29 cellular contexts compared by ENCODE assay signal in the genomic region with DNA sequence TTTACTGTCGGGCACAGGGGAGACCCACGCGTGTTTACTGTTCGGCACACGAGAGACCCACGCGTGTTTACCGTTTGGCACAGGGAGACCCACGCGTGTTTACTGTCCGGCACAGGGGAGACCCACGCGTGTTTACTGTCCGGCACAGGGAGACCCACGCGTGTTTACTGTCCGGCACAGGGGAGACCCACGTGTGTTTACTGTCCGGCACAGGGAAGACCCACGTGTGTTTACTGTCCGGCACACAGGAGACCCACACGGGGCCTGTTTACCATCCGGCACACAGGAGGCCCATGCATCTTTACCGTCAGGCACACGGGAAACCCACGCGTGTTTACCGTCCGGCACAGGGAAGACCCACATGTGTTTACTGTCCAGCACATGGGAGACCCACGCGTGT.
DNase-seq lines count a peak whose midpoint lies in the region; ATAC-seq and TF ChIP-seq lines count a peak whose summit lies in the region.
"Had no signal": no experiment of that assay in that cellular context is flagged by ENCODE, and none has a peak within 500 bp of the region (broad histone marks: within the 10 kb centered on the region; RNA-seq: fewer than 3 reads in every experiment).

No MANE protein-coding gene starts in this region.

- H3K9me3 ChIP-seq in H9 (ENCODE audit: control insufficient read depth, low read depth, low read length): no peaks in the 10 kb centered on the region
- no peaks in the 10 kb centered on the region for H3K9me3 ChIP-seq in spleen
- H3K9me3 ChIP-seq: BLaER1 treated with 17β-estradiol and CSF1 and Interleukin-3, amounts not matched to agents 10 nM and 100 nM; mucosa of descending colon; tibial artery had no signal

- no peaks in the 10 kb centered on the region for H4K20me1 ChIP-seq in H9 (ENCODE audit: control insufficient read depth, insufficient read depth, insufficient read length)

- ATAC-seq in activated CD4-positive, CD25-positive, alpha-beta regulatory T cell treated with anti-CD3 and anti-CD28 coated beads, Interleukin-2, amount 50 U/mL, for 24 hours: no peak
- ATAC-seq: activated T-helper 17 cell treated with anti-CD3 and anti-CD28 coated beads, Interleukin-2, amount 50 U/mL, for 72 hours; effector memory CD8-positive, alpha-beta T cell; mucosa of descending colon; natural killer cell treated with Interleukin-12 subunit alpha and Interleukin-12 subunit beta and Interleukin-15 and Interleukin-18, amount 100 ng/mL, for 72 hours; SK-N-SH treated with all-trans-retinoic acid at 6 μM for 48 hours had no signal

- no peak overlapping the region for H3T11ph ChIP-seq in H9 (ENCODE audit: low read length)

- no peak overlapping the region for H4K5ac ChIP-seq in H9 (ENCODE audit: insufficient read length, low read depth, low read length)

- no peak overlapping the region for H2AK5ac ChIP-seq in H9 (ENCODE audit: insufficient read length, low read length)

- no peak overlapping the region for H3K23ac ChIP-seq in H9 (ENCODE audit: insufficient read length, low read depth, low read length)

- TF ChIP-seq CTCF in H9 (conservative IDR thresholded peaks at IDR 0.05) (no peak), spleen (IDR thresholded peaks at IDR 0.05 in 8 of 11, conservative IDR thresholded peaks at IDR 0.05 in 3 of 11) (no peak)

- H3K9me3 Mint-ChIP-seq in H9: no peaks in the 10 kb centered on the region; a peak in 1 of 5 replicates
- H3K9me3 Mint-ChIP-seq: activated naive CD8-positive, alpha-beta T cell treated with anti-CD3 and anti-CD28 coated beads for 36 hours; activated T-helper 17 cell treated with anti-CD3 and anti-CD28 coated beads, Interleukin-2, amount 50 U/mL, for 72 hours; effector memory CD8-positive, alpha-beta T cell; natural killer cell treated with Interleukin-12 subunit alpha and Interleukin-12 subunit beta and Interleukin-15 and Interleukin-18, amount 100 ng/mL, for 72 hours; T-helper 1 cell treated with Interleukin-12 subunit alpha and Interleukin-12 subunit beta and Interleukin-4 antibody, amounts not matched to agents 30 μg/mL and 1 μg/mL, for 36 hours had no signal

- H3K23me2 ChIP-seq in H9 (ENCODE audit: insufficient read length, low read depth, low read length, poor library complexity, severe bottlenecking): no peaks in the 10 kb centered on the region

- H3K27me3 ChIP-seq in H9 (ENCODE audit: insufficient read depth, low read length) (no peaks in the 10 kb centered on the region; the same call in 1 of the 2 replicates), spleen (replicated peaks in 1 of 7) (peaks cover 0 to 82% (median 19%) of the 10 kb centered on the region in 7 donors)

- peaks cover 4% of the 10 kb centered on the region in 2 experiments for H3K4me1 Mint-ChIP-seq in H9
- H3K4me1 Mint-ChIP-seq: activated naive CD8-positive, alpha-beta T cell treated with anti-CD3 and anti-CD28 coated beads for 36 hours; activated T-helper 17 cell treated with anti-CD3 and anti-CD28 coated beads, Interleukin-2, amount 50 U/mL, for 72 hours had no signal

- no peaks in the 10 kb centered on the region for H3K79me1 ChIP-seq in H9 (ENCODE audit: insufficient read depth, low read depth, low read length, poor library complexity, severe bottlenecking)

- no peaks in the 10 kb centered on the region for H3K79me2 ChIP-seq in H9 (ENCODE audit: insufficient read depth, low read length)

- H3K4me1 ChIP-seq in H9 (ENCODE audit: insufficient read depth, low read length): no peaks in the 10 kb centered on the region; the same call in 1 of the 2 replicates
- H3K4me1 ChIP-seq in spleen: peaks cover 0 to 7% (median 2%) of the 10 kb centered on the region in 6 donors

- no peak overlapping the region for H4K91ac ChIP-seq in H9 (ENCODE audit: insufficient read length, low read depth, low read length)

- H2BK12ac ChIP-seq in H9 (ENCODE audit: insufficient read length, low read depth, low read length): no peak overlapping the region

- H3K4me2 ChIP-seq in H9 (ENCODE audit: insufficient read depth, insufficient read length, low read length): no peak overlapping the region
- H3K4me2 ChIP-seq: PC-9, smooth muscle cell had no signal

- H3K36me3 ChIP-seq in spleen: no peaks in the 10 kb centered on the region
- H3K36me3 ChIP-seq: BLaER1 treated with 17β-estradiol and CSF1 and Interleukin-3, amounts not matched to agents 10 nM and 100 nM; tibial artery had no signal

- peak; percentile 8 for DNase-seq in activated CD4-positive, CD25-positive, alpha-beta regulatory T cell treated with anti-CD3 and anti-CD28 coated beads, Interleukin-2, amount 50 U/mL, for 72 hours
- DNase-seq in H9: peak; percentile 15
- DNase-seq in islet precursor cell: peak; percentile 27
- peak; percentile 41 for DNase-seq in spleen
- DNase-seq in activated naive CD4-positive, alpha-beta T cell treated with anti-CD3 and anti-CD28 coated beads, Interleukin-2, amount 50 U/mL, for 16 hours: no peak
- no peak for DNase-seq in H4 (ENCODE audit: low spot score)
- no peak for DNase-seq in stimulated activated CD4-positive, alpha-beta T cell treated with anti-CD3 and anti-CD28 coated beads, Interleukin-2, amount 100 ng/mL, for 48 hours
- DNase-seq: activated CD4-positive, alpha-beta T cell treated with anti-CD3 and anti-CD28 coated beads, Interleukin-2, amount 50 U/mL, for 4 hours; activated CD4-positive, CD25-positive, alpha-beta regulatory T cell; activated naive CD8-positive, alpha-beta T cell treated with anti-CD3 and anti-CD28 coated beads for 36 hours; cortex of kidney; DMS53; effector memory CD8-positive, alpha-beta T cell; mucosa of descending colon; MV-4-11; NCI-H146; NCI-H2107; NCI-H345; PC-9; stimulated activated CD4-positive, alpha-beta T cell treated with anti-CD3 and anti-CD28 coated beads, Interleukin-1b, Interleukin-23, amount 100 ng/mL, for 48 hours had no signal

- H3K27me3 Mint-ChIP-seq in H9 (ENCODE audit: low read depth): peaks cover 12% of the 10 kb centered on the region

- no peak overlapping the region for H3K4me3 ChIP-seq in spleen
- H3K4me3 ChIP-seq: BLaER1 treated with 17β-estradiol and CSF1 and Interleukin-3, amounts not matched to agents 10 nM and 100 nM; mucosa of descending colon; PC-9; smooth muscle cell; tibial artery had no signal

- intact Hi-C loops in spleen (cut with DNase I; ENCODE audit: low total_unique reads): no loop called here

- H3K14ac ChIP-seq in H9 (ENCODE audit: insufficient read depth, low read length): no peak overlapping the region

- no peak overlapping the region for H3K27ac ChIP-seq in H9 (ENCODE audit: insufficient read length, low read depth, low read length)
- no peak overlapping the region for H3K27ac ChIP-seq in spleen
- H3K27ac ChIP-seq: 22Rv1; BLaER1 treated with 17β-estradiol and CSF1 and Interleukin-3, amounts not matched to agents 10 nM and 100 nM; PC-9; tibial artery had no signal

- H4K8ac ChIP-seq in H9 (replicated peaks; ENCODE audit: insufficient read length, low read depth, low read length): no peak overlapping the region

- no peaks in the 10 kb centered on the region for H3K36me3 Mint-ChIP-seq in H9 (ENCODE audit: insufficient read depth in 1 of 3, low read depth in 3 of 3)
- H3K36me3 Mint-ChIP-seq: activated naive CD8-positive, alpha-beta T cell treated with anti-CD3 and anti-CD28 coated beads for 36 hours; natural killer cell treated with Interleukin-12 subunit alpha and Interleukin-12 subunit beta and Interleukin-15 and Interleukin-18, amount 100 ng/mL, for 72 hours had no signal

- no peak overlapping the region for H2BK5ac ChIP-seq in H9 (ENCODE audit: insufficient read length, low read length)

- no peak overlapping the region for H2BK15ac ChIP-seq in H9 (ENCODE audit: low read depth, low read length)

- no peak overlapping the region for H3K4me3 Mint-ChIP-seq in H9
- H3K4me3 Mint-ChIP-seq: activated naive CD8-positive, alpha-beta T cell treated with anti-CD3 and anti-CD28 coated beads for 36 hours; activated T-helper 17 cell treated with anti-CD3 and anti-CD28 coated beads, Interleukin-2, amount 50 U/mL, for 72 hours; effector memory CD8-positive, alpha-beta T cell; natural killer cell treated with Interleukin-12 subunit alpha and Interleukin-12 subunit beta and Interleukin-15 and Interleukin-18, amount 100 ng/mL, for 72 hours; T-helper 1 cell treated with Interleukin-12 subunit alpha and Interleukin-12 subunit beta and Interleukin-4 antibody, amounts not matched to agents 30 μg/mL and 1 μg/mL, for 36 hours had no signal

- H2AFZ ChIP-seq in H9 (ENCODE audit: low read length): no peak overlapping the region
- H2AFZ ChIP-seq: PC-9 had no signal

- no peak overlapping the region for H3K18ac ChIP-seq in H9 (ENCODE audit: insufficient read length, low read depth, low read length)

- H2BK20ac ChIP-seq in H9 (ENCODE audit: low read depth, low read length, poor library complexity, severe bottlenecking): no peak overlapping the region

- no peak overlapping the region for H3K4ac ChIP-seq in H9 (ENCODE audit: low read depth, low read length)

- H3K56ac ChIP-seq in H9 (ENCODE audit: insufficient read length, low read depth, low read length): no peak overlapping the region

- no peak overlapping the region for H3K9ac ChIP-seq in H9 (ENCODE audit: extremely low read depth, insufficient read length, low read length)
- H3K9ac ChIP-seq: BLaER1 treated with 17β-estradiol and CSF1 and Interleukin-3, amounts not matched to agents 10 nM and 100 nM had no signal

- H2BK120ac ChIP-seq in H9 (ENCODE audit: low read depth, low read length, poor library complexity, severe bottlenecking): no peak overlapping the region

- no peak for TF ChIP-seq POLR2A in spleen (IDR thresholded peaks at IDR 0.05)

- peak overlapping the region in 1 of 3 experiments; percentile 74; a peak in 1 of 7 replicates for H3K27ac Mint-ChIP-seq in H9
- H3K27ac Mint-ChIP-seq: activated naive CD8-positive, alpha-beta T cell treated with anti-CD3 and anti-CD28 coated beads for 36 hours; activated T-helper 17 cell treated with anti-CD3 and anti-CD28 coated beads, Interleukin-2, amount 50 U/mL, for 72 hours; effector memory CD8-positive, alpha-beta T cell; natural killer cell treated with Interleukin-12 subunit alpha and Interleukin-12 subunit beta and Interleukin-15 and Interleukin-18, amount 100 ng/mL, for 72 hours; T-helper 1 cell treated with Interleukin-12 subunit alpha and Interleukin-12 subunit beta and Interleukin-4 antibody, amounts not matched to agents 30 μg/mL and 1 μg/mL, for 36 hours had no signal

- no CpG with 5 or more reads among the region's 31 CpGs for WGBS in H9 (ENCODE audit: extremely low coverage, insufficient read length, low lambda C conversion rate)
- 90 to 94% (median 93%) methylated on average over 27 to 31 of the region's 31 CpGs for WGBS in spleen, 5 donors

Comparison
In these comparisons a context has a peak if more than half of its experiments do, and no peak if none do; other contexts are left out.
1. DNase-seq: peak in activated CD4-positive, CD25-positive, alpha-beta regulatory T cell treated with anti-CD3 and anti-CD28 coated beads, Interleukin-2, amount 50 U/mL, for 72 hours (single experiment), H9 (single experiment), islet precursor cell (single experiment) and spleen (single experiment); none in activated naive CD4-positive, alpha-beta T cell treated with anti-CD3 and anti-CD28 coated beads, Interleukin-2, amount 50 U/mL, for 16 hours (single experiment), H4 (single experiment) and stimulated activated CD4-positive, alpha-beta T cell treated with anti-CD3 and anti-CD28 coated beads, Interleukin-2, amount 100 ng/mL, for 48 hours (0 of 2).